ENCODE assay signal across 9 cellular contexts in genomic region chr1:152034324-152034653, GRCh38. TPM values are rescaled to one million over a fixed set of nuclear protein-coding genes. Genes with fewer than 3 reads are reported as not detected.
DNase-seq lines count a peak whose midpoint lies in the region; ATAC-seq and TF ChIP-seq lines count a peak whose summit lies in the region.
"Had no signal": no experiment of that assay in that cellular context is flagged by ENCODE, and none has a peak within 500 bp of the region (broad histone marks: within the 10 kb centered on the region; RNA-seq: fewer than 3 reads in every experiment).

No MANE protein-coding gene starts in this region.

- intact Hi-C loops in Calu3 (cut with micrococcal nuclease; ENCODE audit: unreplicated experiment): loop anchor here (2.0 kb wide), 2 partner anchors 15 to 35 kb away; no protein-coding TSS in a partner anchor

- TF ChIP-seq CTCF in Calu3 (IDR thresholded peaks at IDR 0.05; ENCODE audit: unreplicated experiment): no peak

- peaks cover 76% of the 10 kb centered on the region for H3K36me3 Mint-ChIP-seq in Calu3 (ENCODE audit: insufficient read depth, unreplicated experiment)
- peaks cover 44% of the 10 kb centered on the region for H3K36me3 Mint-ChIP-seq in activated naive CD8-positive, alpha-beta T cell treated with anti-CD3 and anti-CD28 coated beads, Interleukin-2, amount 50 U/mL, for 24 hours (ENCODE audit: low read depth)

- H3K9me3 Mint-ChIP-seq in Calu3 (ENCODE audit: low read depth, unreplicated experiment): peaks cover 2% of the 10 kb centered on the region
- H3K9me3 Mint-ChIP-seq in activated naive CD8-positive, alpha-beta T cell treated with anti-CD3 and anti-CD28 coated beads, Interleukin-2, amount 50 U/mL, for 24 hours: peaks cover 4% of the 10 kb centered on the region

- CTCF ChIA-PET in Calu3 (lab: Charles Lee): interaction anchor here (0.8 to 4.8 kb wide), 16 partner anchors 10 to 136 kb away, joined by 3 to 59 read pairs (median 6); partner anchors contain the start of gene THEM4

- no peaks in the 10 kb centered on the region for H3K27me3 Mint-ChIP-seq in Calu3 (ENCODE audit: unreplicated experiment)
- H3K27me3 Mint-ChIP-seq in activated naive CD8-positive, alpha-beta T cell treated with anti-CD3 and anti-CD28 coated beads, Interleukin-2, amount 50 U/mL, for 24 hours: no peaks in the 10 kb centered on the region

- ATAC-seq in HG02798 (IDR thresholded peaks at IDR 0.05; ENCODE audit: poor library complexity, unreplicated experiment) (peak; percentile 21), HG03469 (IDR thresholded peaks at IDR 0.05; ENCODE audit: unreplicated experiment) (no peak)
- peak; percentile 4 for ATAC-seq in activated naive CD8-positive, alpha-beta T cell treated with anti-CD3 and anti-CD28 coated beads, Interleukin-2, amount 50 U/mL, for 24 hours

- BruUV-seq in Calu3 (replicated peaks; lab: Mats Ljungman, UMichigan): no TSS peak

- DNase-seq in Calu3 (no peak), mucosa of gallbladder (ENCODE audit: low spot score) (peak; percentile 23), amygdala (lab: John Stamatoyannopoulos, UW) (no peak), D341Med (ENCODE audit: low spot score) (no peak), dermis blood vessel endothelial cell (no peak)
- no peak for DNase-seq in activated naive CD8-positive, alpha-beta T cell treated with anti-CD3 and anti-CD28 coated beads, Interleukin-2, amount 50 U/mL, for 24 hours

- H3K4me1 Mint-ChIP-seq in Calu3 (ENCODE audit: low read depth, unreplicated experiment): peaks cover 28% of the 10 kb centered on the region
- peaks cover 49% of the 10 kb centered on the region for H3K4me1 Mint-ChIP-seq in activated naive CD8-positive, alpha-beta T cell treated with anti-CD3 and anti-CD28 coated beads, Interleukin-2, amount 50 U/mL, for 24 hours

- peak overlapping the region; percentile 75 for H3K4me3 Mint-ChIP-seq in Calu3 (ENCODE audit: low read depth, unreplicated experiment)
- H3K4me3 Mint-ChIP-seq in activated naive CD8-positive, alpha-beta T cell treated with anti-CD3 and anti-CD28 coated beads, Interleukin-2, amount 50 U/mL, for 24 hours: peak overlapping the region; percentile 95

- H3K27ac Mint-ChIP-seq in Calu3 (ENCODE audit: unreplicated experiment): peak overlapping the region; percentile 90
- H3K27ac Mint-ChIP-seq in activated naive CD8-positive, alpha-beta T cell treated with anti-CD3 and anti-CD28 coated beads, Interleukin-2, amount 50 U/mL, for 24 hours: peak overlapping the region; percentile 94

RNA-seq across cellular contexts. Expression of gene S100A11, which starts 2.5 kb away (rescaled TPM):
- total RNA-seq in Calu3 (2022) (1,217 and 1,326 TPM in 2 replicates), mucosa of gallbladder (308 TPM), dermis blood vessel endothelial cell (12.3 and 24.6 TPM in 2 replicates)

RNA-seq across cellular contexts. Expression of gene S100A10, which starts 40.6 kb away (rescaled TPM):
- total RNA-seq in Calu3 (2022) (882 and 921 TPM in 2 replicates), mucosa of gallbladder (212 TPM), dermis blood vessel endothelial cell (148 and 239 TPM in 2 replicates)

RNA-seq across cellular contexts. Expression of gene TCHHL1, which starts 54.6 kb away (rescaled TPM):
- total RNA-seq in Calu3 (2022): not detected in 2 replicates
- not detected for total RNA-seq in mucosa of gallbladder
- not detected in 2 replicates for total RNA-seq in dermis blood vessel endothelial cell
- total RNA-seq: liver had no signal

Comparison
In these comparisons a context has a peak if more than half of its experiments do, and no peak if none do; other contexts are left out.
1. RNA of gene S100A11, which starts 2.5 kb away (total RNA-seq): 1,217 to 1,326 TPM in Calu3 and 308 TPM in mucosa of gallbladder (single experiment); 12.3 to 24.6 TPM in dermis blood vessel endothelial cell; every median in the first group is over 10 times any median in the second.